In the genomic region with DNA sequence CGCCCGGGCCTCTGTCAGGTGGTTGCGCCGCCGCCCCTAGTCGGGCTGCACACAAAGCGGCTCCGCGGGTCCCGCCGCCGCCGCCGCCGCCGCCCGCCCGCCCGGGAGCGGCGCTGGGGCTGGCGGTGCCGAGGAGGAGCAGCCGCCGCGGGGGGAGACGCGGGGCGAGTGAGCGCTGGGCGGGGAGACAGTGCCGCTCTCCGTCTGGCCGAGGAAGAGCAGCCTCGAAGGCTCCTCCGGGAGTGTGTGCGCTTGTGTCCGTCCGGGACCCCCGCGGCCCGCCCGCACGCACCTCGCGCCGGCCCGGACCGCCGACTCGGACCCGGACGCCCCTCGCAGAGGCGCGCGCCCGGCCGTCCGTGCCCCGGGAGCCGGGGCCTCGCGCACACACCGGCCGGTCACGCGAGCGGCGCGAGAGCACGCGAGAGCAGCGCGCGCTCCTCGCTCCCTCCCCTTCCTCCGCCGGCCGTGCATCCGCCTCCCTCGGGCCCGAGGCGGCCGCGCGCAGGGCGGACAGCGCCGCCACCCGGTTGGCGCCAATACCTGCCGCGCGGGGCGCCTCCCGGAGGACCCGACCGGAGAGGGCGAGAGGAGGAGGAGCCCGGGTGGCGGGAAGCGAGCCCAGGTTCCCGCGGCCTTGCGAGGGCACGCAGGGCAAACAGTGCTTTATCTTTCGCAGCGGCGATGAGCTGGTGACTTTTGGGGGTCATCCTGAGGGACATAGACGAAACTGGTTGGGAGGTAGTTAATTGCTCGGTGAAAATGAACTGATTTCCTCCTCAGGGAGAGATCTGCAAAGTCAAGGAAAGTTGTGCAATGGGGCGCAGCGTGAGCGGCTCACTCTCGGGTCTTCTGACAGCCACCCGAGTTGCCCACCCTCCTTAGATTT, we compare ENCODE assay signal across 1 cellular context.
TF ChIP-seq lines count a peak whose summit lies in the region.

A gene with protein sequence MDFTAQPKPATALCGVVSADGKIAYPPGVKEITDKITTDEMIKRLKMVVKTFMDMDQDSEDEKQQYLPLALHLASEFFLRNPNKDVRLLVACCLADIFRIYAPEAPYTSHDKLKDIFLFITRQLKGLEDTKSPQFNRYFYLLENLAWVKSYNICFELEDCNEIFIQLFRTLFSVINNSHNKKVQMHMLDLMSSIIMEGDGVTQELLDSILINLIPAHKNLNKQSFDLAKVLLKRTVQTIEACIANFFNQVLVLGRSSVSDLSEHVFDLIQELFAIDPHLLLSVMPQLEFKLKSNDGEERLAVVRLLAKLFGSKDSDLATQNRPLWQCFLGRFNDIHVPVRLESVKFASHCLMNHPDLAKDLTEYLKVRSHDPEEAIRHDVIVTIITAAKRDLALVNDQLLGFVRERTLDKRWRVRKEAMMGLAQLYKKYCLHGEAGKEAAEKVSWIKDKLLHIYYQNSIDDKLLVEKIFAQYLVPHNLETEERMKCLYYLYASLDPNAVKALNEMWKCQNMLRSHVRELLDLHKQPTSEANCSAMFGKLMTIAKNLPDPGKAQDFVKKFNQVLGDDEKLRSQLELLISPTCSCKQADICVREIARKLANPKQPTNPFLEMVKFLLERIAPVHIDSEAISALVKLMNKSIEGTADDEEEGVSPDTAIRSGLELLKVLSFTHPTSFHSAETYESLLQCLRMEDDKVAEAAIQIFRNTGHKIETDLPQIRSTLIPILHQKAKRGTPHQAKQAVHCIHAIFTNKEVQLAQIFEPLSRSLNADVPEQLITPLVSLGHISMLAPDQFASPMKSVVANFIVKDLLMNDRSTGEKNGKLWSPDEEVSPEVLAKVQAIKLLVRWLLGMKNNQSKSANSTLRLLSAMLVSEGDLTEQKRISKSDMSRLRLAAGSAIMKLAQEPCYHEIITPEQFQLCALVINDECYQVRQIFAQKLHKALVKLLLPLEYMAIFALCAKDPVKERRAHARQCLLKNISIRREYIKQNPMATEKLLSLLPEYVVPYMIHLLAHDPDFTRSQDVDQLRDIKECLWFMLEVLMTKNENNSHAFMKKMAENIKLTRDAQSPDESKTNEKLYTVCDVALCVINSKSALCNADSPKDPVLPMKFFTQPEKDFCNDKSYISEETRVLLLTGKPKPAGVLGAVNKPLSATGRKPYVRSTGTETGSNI (N-terminal part only) (minus strand): TSS at position 423 of the 889 bp plus-strand sequence. CDS start 1,334 bp downstream, outside the sequence.

TF ChIP-seq in K562, 482 proteins besides CTCF, POLR2A, EP300 and RAD21 (continued from another document and continues in another):
- TF ChIP-seq, protein P1, sequence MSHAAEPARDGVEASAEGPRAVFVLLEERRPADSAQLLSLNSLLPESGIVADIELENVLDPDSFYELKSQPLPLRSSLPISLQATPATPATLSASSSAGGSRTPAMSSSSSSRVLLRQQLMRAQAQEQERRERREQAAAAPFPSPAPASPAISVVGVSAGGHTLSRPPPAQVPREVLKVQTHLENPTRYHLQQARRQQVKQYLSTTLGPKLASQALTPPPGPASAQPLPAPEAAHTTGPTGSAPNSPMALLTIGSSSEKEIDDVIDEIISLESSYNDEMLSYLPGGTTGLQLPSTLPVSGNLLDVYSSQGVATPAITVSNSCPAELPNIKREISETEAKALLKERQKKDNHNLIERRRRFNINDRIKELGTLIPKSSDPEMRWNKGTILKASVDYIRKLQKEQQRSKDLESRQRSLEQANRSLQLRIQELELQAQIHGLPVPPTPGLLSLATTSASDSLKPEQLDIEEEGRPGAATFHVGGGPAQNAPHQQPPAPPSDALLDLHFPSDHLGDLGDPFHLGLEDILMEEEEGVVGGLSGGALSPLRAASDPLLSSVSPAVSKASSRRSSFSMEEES (CRISPR knock-in tag; IDR thresholded peaks at IDR 0.05): no peak; the same call in 1 of the 2 replicates
- TF ChIP-seq ZSCAN32 (CRISPR knock-in tag; IDR thresholded peaks at IDR 0.05) (no peak), TAF1 (IDR thresholded peaks at IDR 0.05; ENCODE audit: control insufficient read depth, extremely low read depth, insufficient read depth, low read length, severe bottlenecking) (no peak), SAP30 (IDR thresholded peaks at IDR 0.05; ENCODE audit: borderline replicate concordance, insufficient read depth, low read depth, low read length, poor library complexity, severe bottlenecking) (no peak), KAT7 (CRISPR knock-in tag; IDR thresholded peaks at IDR 0.05; ENCODE audit: borderline replicate concordance) (peak; percentile 70; the same call in 1 of the 2 replicates), RB1 (IDR thresholded peaks at IDR 0.05; ENCODE audit: low read depth) (peak; percentile 100), ZFX (CRISPR knock-in tag; IDR thresholded peaks at IDR 0.05) (peak; percentile 40; the same call in 1 of the 2 replicates), NELFE (IDR thresholded peaks at IDR 0.05; ENCODE audit: insufficient read depth, insufficient read length) (no peak), BMI1 (IDR thresholded peaks at IDR 0.05; ENCODE audit: low read length) (no peak), DDX20 (tag; IDR thresholded peaks at IDR 0.05; ENCODE audit: low read depth) (no peak), NFATC3 (IDR thresholded peaks at IDR 0.05) (0 out of 2 replicates have a peak, but pooled peaks have one; percentile 58), FOSL1 (tag; conservative IDR thresholded peaks at IDR 0.05) (peak; percentile 3), ZNF551 (CRISPR knock-in tag; IDR thresholded peaks at IDR 0.05) (no peak), GABPB1 (CRISPR knock-in tag; IDR thresholded peaks at IDR 0.05) (peak; percentile 82), ZNF23 (CRISPR knock-in tag; IDR thresholded peaks at IDR 0.05) (no peak), HDAC2 (IDR thresholded peaks at IDR 0.05) (peak; percentile 79; the same call in 1 of the 2 replicates), RBM22 (IDR thresholded peaks at IDR 0.05; ENCODE audit: low read depth, low read length, poor library complexity, severe bottlenecking) (peak; percentile 10), SRSF1 (IDR thresholded peaks at IDR 0.05; ENCODE audit: low read depth, low read length) (no peak), FOXP1 (CRISPR knock-in tag; IDR thresholded peaks at IDR 0.05) (peak; percentile 86; the same call in 1 of the 2 replicates), RCOR1 (IDR thresholded peaks at IDR 0.05; ENCODE audit: borderline replicate concordance in 1 of 2, low read depth in 2 of 2, low read length in 2 of 2) (peak in 1 of 2 experiments; percentile 85; a peak in 2 of 4 replicates), CREBBP (IDR thresholded peaks at IDR 0.05; ENCODE audit: low read depth, low read length) (no peak), EWSR1 (IDR thresholded peaks at IDR 0.05; ENCODE audit: borderline replicate concordance, low read depth, partially characterized antibody) (no peak), BDP1 (IDR thresholded peaks at IDR 0.05; ENCODE audit: insufficient read depth, insufficient read length) (no peak), ZNF134 (CRISPR knock-in tag; conservative IDR thresholded peaks at IDR 0.05) (peak; percentile 17; the same call in 1 of the 2 replicates), PML (IDR thresholded peaks at IDR 0.05; ENCODE audit: low read length) (peak; percentile 77; the same call in 1 of the 2 replicates), MECOM (CRISPR knock-in tag; IDR thresholded peaks at IDR 0.05) (0 out of 2 replicates have a peak, but pooled peaks have one; percentile 17), FOXM1 (IDR thresholded peaks at IDR 0.05; ENCODE audit: low read depth) (no peak), FOXM1 (CRISPR knock-in tag; IDR thresholded peaks at IDR 0.05; ENCODE audit: low read depth) (0 out of 2 replicates have a peak, but pooled peaks have one; percentile 66), MAZ (CRISPR knock-in tag; conservative IDR thresholded peaks at IDR 0.05 in 1 of 2, IDR thresholded peaks at IDR 0.05 in 1 of 2) (peak; percentile 91 to 96), ZNF764 (CRISPR knock-in tag; IDR thresholded peaks at IDR 0.05; ENCODE audit: low read depth) (no peak), CSDE1 (IDR thresholded peaks at IDR 0.05) (no peak)
- TF ChIP-seq, protein P2, sequence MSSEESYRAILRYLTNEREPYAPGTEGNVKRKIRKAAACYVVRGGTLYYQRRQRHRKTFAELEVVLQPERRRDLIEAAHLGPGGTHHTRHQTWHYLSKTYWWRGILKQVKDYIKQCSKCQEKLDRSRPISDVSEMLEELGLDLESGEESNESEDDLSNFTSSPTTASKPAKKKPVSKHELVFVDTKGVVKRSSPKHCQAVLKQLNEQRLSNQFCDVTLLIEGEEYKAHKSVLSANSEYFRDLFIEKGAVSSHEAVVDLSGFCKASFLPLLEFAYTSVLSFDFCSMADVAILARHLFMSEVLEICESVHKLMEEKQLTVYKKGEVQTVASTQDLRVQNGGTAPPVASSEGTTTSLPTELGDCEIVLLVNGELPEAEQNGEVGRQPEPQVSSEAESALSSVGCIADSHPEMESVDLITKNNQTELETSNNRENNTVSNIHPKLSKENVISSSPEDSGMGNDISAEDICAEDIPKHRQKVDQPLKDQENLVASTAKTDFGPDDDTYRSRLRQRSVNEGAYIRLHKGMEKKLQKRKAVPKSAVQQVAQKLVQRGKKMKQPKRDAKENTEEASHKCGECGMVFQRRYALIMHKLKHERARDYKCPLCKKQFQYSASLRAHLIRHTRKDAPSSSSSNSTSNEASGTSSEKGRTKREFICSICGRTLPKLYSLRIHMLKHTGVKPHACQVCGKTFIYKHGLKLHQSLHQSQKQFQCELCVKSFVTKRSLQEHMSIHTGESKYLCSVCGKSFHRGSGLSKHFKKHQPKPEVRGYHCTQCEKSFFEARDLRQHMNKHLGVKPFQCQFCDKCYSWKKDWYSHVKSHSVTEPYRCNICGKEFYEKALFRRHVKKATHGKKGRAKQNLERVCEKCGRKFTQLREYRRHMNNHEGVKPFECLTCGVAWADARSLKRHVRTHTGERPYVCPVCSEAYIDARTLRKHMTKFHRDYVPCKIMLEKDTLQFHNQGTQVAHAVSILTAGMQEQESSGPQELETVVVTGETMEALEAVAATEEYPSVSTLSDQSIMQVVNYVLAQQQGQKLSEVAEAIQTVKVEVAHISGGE (CRISPR knock-in tag; IDR thresholded peaks at IDR 0.05): peak in 1 of 3 experiments; percentile 77; a peak in 2 of 6 replicates
- TF ChIP-seq, protein P3, sequence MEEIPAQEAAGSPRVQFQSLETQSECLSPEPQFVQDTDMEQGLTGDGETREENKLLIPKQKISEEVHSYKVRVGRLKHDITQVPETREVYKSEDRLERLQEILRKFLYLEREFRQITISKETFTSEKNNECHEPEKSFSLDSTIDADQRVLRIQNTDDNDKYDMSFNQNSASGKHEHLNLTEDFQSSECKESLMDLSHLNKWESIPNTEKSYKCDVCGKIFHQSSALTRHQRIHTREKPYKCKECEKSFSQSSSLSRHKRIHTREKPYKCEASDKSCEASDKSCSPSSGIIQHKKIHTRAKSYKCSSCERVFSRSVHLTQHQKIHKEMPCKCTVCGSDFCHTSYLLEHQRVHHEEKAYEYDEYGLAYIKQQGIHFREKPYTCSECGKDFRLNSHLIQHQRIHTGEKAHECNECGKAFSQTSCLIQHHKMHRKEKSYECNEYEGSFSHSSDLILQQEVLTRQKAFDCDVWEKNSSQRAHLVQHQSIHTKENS (CRISPR knock-in tag; IDR thresholded peaks at IDR 0.05): no peak
- TF ChIP-seq, protein P4, sequence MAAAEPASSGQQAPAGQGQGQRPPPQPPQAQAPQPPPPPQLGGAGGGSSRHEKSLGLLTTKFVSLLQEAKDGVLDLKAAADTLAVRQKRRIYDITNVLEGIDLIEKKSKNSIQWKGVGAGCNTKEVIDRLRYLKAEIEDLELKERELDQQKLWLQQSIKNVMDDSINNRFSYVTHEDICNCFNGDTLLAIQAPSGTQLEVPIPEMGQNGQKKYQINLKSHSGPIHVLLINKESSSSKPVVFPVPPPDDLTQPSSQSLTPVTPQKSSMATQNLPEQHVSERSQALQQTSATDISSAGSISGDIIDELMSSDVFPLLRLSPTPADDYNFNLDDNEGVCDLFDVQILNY (CRISPR knock-in tag; IDR thresholded peaks at IDR 0.05): no peak
- TF ChIP-seq, protein P5, sequence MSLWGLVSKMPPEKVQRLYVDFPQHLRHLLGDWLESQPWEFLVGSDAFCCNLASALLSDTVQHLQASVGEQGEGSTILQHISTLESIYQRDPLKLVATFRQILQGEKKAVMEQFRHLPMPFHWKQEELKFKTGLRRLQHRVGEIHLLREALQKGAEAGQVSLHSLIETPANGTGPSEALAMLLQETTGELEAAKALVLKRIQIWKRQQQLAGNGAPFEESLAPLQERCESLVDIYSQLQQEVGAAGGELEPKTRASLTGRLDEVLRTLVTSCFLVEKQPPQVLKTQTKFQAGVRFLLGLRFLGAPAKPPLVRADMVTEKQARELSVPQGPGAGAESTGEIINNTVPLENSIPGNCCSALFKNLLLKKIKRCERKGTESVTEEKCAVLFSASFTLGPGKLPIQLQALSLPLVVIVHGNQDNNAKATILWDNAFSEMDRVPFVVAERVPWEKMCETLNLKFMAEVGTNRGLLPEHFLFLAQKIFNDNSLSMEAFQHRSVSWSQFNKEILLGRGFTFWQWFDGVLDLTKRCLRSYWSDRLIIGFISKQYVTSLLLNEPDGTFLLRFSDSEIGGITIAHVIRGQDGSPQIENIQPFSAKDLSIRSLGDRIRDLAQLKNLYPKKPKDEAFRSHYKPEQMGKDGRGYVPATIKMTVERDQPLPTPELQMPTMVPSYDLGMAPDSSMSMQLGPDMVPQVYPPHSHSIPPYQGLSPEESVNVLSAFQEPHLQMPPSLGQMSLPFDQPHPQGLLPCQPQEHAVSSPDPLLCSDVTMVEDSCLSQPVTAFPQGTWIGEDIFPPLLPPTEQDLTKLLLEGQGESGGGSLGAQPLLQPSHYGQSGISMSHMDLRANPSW (CRISPR knock-in tag; IDR thresholded peaks at IDR 0.05): 0 out of 2 replicates have a peak, but pooled peaks have one; percentile 46
- TF ChIP-seq, protein P6, sequence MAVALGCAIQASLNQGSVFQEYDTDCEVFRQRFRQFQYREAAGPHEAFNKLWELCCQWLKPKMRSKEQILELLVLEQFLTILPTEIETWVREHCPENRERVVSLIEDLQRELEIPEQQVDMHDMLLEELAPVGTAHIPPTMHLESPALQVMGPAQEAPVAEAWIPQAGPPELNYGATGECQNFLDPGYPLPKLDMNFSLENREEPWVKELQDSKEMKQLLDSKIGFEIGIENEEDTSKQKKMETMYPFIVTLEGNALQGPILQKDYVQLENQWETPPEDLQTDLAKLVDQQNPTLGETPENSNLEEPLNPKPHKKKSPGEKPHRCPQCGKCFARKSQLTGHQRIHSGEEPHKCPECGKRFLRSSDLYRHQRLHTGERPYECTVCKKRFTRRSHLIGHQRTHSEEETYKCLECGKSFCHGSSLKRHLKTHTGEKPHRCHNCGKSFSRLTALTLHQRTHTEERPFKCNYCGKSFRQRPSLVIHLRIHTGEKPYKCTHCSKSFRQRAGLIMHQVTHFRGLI (CRISPR knock-in tag; IDR thresholded peaks at IDR 0.05): no peak
